16 cellular contexts compared by ENCODE assay signal in the genomic region with DNA sequence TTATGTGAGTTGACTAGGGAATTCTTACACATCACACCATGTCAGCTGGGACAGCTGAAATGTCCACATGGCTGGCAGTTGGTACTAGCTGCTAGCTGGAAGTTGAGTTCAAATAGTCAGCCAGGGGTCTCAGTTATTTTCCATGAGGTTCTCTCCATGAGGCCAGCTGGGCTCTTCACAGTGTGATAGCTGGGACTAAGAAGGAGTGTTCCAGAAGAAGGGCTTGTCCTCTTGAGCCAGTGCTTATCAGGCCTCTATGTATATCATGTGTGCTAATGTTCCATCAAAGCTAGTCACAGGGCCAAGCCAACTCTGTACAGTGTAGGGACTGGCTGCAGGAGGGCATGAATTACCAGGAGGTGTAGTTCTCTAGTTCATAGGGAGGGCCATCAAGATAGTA.
"Had no signal": no experiment of that assay in that cellular context is flagged by ENCODE, and none has a peak within 500 bp of the region (broad histone marks: within the 10 kb centered on the region; RNA-seq: fewer than 3 reads in every experiment).

No MANE protein-coding gene starts in this region.

- H3K4me3 Mint-ChIP-seq: activated CD4-positive, alpha-beta T cell treated with anti-CD3 and anti-CD28 coated beads, Interleukin-2, amount 10 ng/mL, durations not matched to agents 24 days and 14 days; activated naive CD8-positive, alpha-beta T cell; stimulated activated naive CD8-positive, alpha-beta T cell treated with anti-CD3 and anti-CD28 coated beads, Interleukin-15, Interleukin-2, amounts not matched to agents 100 ng/mL and 50 ng/mL, for 24 hours; T-helper 2 cell treated with Interferon-gamma antibody and Interleukin-4, amounts not matched to agents 5 μg/mL and 100 μg/mL, for 36 hours; type B pancreatic cell had no signal

- H3K27ac Mint-ChIP-seq: activated CD4-positive, alpha-beta T cell treated with anti-CD3 and anti-CD28 coated beads, Interleukin-2, amount 10 ng/mL, durations not matched to agents 24 days and 14 days; stimulated activated naive CD8-positive, alpha-beta T cell treated with anti-CD3 and anti-CD28 coated beads, Interleukin-15, Interleukin-2, amounts not matched to agents 100 ng/mL and 50 ng/mL, for 24 hours; T-helper 2 cell treated with Interferon-gamma antibody and Interleukin-4, amounts not matched to agents 5 μg/mL and 100 μg/mL, for 36 hours; type B pancreatic cell had no signal

- DNase-seq: activated CD4-positive, alpha-beta T cell treated with anti-CD3 and anti-CD28 coated beads, Interleukin-2, amount 10 ng/mL, durations not matched to agents 24 days and 14 days; activated CD4-positive, CD25-positive, alpha-beta regulatory T cell; activated CD8-positive, alpha-beta T cell treated with anti-CD3 and anti-CD28 coated beads, Interleukin-2, amount 10 ng/mL, durations not matched to agents 7 days and 5 days; activated gamma-delta T cell treated with Interleukin-2 at 50 U/mL for 16 hours; amniotic stem cell; central memory CD4-positive, alpha-beta T cell; effector CD8-positive, alpha-beta T cell; islet precursor cell; mesendoderm; psoas muscle; stimulated activated CD4-positive, alpha-beta T cell treated with anti-CD3 and anti-CD28 coated beads, Interleukin-2, amount 100 ng/mL, for 48 hours had no signal

- H3K27me3 Mint-ChIP-seq: activated CD4-positive, alpha-beta T cell treated with anti-CD3 and anti-CD28 coated beads, Interleukin-2, amount 10 ng/mL, durations not matched to agents 24 days and 14 days; activated naive CD8-positive, alpha-beta T cell; stimulated activated naive CD8-positive, alpha-beta T cell treated with anti-CD3 and anti-CD28 coated beads, Interleukin-15, Interleukin-2, amounts not matched to agents 100 ng/mL and 50 ng/mL, for 24 hours; type B pancreatic cell had no signal

- ATAC-seq: activated CD8-positive, alpha-beta T cell treated with anti-CD3 and anti-CD28 coated beads, Interleukin-2, amount 10 ng/mL, durations not matched to agents 7 days and 5 days; sciatic nerve had no signal
